1 cellular context compared by ENCODE assay signal in the genomic region with DNA sequence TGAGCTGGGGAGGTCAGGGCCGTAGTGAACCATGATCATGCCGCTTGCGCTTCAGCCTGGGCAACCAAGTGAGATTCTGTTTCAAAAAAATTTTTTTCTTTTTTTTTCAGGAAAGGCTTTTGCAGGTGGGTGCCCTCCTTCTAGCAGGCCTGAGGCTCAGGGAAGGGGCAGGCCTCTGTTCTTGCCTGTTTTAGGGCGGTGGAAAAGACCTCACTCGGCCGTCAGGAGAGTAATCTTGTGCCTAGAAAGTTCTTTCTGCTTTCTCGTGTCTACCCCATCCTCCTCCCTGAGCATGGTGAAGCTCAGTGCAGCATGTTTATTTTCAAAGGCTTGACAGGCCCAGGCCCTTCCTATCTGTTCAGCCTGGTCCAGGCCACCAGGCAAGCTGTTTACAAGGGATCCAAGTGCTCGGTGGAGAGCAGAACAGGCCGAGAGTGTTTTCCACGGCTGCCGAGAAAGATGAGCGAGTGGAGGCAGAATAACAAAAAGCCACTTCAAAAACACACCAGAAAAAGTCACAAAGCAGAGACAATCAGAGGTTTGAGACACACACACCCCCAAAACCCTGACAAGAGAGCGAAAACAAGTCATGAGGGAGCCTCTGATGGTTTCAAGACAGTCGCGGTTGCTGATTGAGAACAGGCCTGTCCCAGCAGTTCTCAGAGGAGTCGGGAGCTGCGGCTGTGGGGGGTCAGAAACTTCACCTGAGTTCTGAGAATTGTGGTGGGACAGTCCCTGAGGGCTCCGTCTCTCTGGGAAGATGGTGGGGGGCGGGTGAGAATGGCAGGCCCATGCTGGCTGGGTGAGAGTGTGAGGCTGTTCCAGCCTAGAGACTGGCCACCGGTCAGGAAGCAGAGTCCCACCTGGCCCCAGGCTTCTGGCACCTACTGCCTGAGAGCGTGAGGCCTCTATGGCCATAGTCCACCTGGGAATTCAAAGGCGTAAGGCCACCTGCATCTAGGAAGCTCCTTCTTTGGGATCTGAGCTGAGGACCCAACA.
TF ChIP-seq lines count a peak whose summit lies in the region.

No MANE protein-coding gene starts in this region.

TF ChIP-seq in GM12878, 131 proteins besides CTCF, POLR2A, EP300 and RAD21 (continued from another document and continues in another):
- TF ChIP-seq ZNF207 (IDR thresholded peaks at IDR 0.05; ENCODE audit: borderline replicate concordance): 0 out of 2 replicates have a peak, but pooled peaks have one; percentile 33
- TF ChIP-seq, protein P1, sequence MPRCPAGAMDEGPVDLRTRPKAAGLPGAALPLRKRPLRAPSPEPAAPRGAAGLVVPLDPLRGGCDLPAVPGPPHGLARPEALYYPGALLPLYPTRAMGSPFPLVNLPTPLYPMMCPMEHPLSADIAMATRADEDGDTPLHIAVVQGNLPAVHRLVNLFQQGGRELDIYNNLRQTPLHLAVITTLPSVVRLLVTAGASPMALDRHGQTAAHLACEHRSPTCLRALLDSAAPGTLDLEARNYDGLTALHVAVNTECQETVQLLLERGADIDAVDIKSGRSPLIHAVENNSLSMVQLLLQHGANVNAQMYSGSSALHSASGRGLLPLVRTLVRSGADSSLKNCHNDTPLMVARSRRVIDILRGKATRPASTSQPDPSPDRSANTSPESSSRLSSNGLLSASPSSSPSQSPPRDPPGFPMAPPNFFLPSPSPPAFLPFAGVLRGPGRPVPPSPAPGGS (IDR thresholded peaks at IDR 0.05; ENCODE audit: borderline replicate concordance, insufficient read depth, low read depth, low read length, poor library complexity, severe bottlenecking): peak; percentile 100
- no peak for TF ChIP-seq SIN3A (IDR thresholded peaks at IDR 0.05; ENCODE audit: low read depth, low read length)
- TF ChIP-seq, protein P2, sequence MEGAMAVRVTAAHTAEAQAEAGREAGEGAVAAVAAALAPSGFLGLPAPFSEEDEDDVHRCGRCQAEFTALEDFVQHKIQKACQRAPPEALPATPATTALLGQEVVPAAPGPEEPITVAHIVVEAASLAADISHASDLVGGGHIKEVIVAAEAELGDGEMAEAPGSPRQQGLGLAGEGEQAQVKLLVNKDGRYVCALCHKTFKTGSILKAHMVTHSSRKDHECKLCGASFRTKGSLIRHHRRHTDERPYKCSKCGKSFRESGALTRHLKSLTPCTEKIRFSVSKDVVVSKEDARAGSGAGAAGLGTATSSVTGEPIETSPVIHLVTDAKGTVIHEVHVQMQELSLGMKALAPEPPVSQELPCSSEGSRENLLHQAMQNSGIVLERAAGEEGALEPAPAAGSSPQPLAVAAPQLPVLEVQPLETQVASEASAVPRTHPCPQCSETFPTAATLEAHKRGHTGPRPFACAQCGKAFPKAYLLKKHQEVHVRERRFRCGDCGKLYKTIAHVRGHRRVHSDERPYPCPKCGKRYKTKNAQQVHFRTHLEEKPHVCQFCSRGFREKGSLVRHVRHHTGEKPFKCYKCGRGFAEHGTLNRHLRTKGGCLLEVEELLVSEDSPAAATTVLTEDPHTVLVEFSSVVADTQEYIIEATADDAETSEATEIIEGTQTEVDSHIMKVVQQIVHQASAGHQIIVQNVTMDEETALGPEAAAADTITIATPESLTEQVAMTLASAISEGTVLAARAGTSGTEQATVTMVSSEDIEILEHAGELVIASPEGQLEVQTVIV (IDR thresholded peaks at IDR 0.05; ENCODE audit: borderline replicate concordance, partially characterized antibody): no peak
- TF ChIP-seq STAT3 (IDR thresholded peaks at IDR 0.05; ENCODE audit: low read depth, low read length): no peak
- peak; percentile 100 for TF ChIP-seq GATAD2B (conservative IDR thresholded peaks at IDR 0.05; ENCODE audit: low read depth)
- TF ChIP-seq NR2F1 (conservative IDR thresholded peaks at IDR 0.05): peak; percentile 94
- peak; percentile 82 for TF ChIP-seq YY1 (IDR thresholded peaks at IDR 0.05; ENCODE audit: low read depth, low read length)
- no peak for TF ChIP-seq HDAC2 (IDR thresholded peaks at IDR 0.05)
- TF ChIP-seq RELA (IDR thresholded peaks at IDR 0.05; ENCODE audit: borderline replicate concordance, partially characterized antibody): peak; percentile 92
- TF ChIP-seq BMI1 (IDR thresholded peaks at IDR 0.05; ENCODE audit: borderline replicate concordance): peak; percentile 41; the same call in 1 of the 2 replicates
- TF ChIP-seq SMAD5 (IDR thresholded peaks at IDR 0.05; ENCODE audit: low read depth): no peak
- no peak for TF ChIP-seq EGR1 (IDR thresholded peaks at IDR 0.05; ENCODE audit: borderline replicate concordance in 1 of 2, low read depth in 2 of 2, low read length in 2 of 2)
- peak; percentile 52; the same call in 1 of the 2 replicates for TF ChIP-seq ZSCAN29 (IDR thresholded peaks at IDR 0.05)
- TF ChIP-seq GABPA (IDR thresholded peaks at IDR 0.05; ENCODE audit: low read depth): no peak
- TF ChIP-seq, protein P3, sequence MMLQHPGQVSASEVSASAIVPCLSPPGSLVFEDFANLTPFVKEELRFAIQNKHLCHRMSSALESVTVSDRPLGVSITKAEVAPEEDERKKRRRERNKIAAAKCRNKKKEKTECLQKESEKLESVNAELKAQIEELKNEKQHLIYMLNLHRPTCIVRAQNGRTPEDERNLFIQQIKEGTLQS (IDR thresholded peaks at IDR 0.05; ENCODE audit: borderline replicate concordance, extremely low read depth, low read depth, low read length): no peak
- no peak; the same call in 1 of the 2 replicates for TF ChIP-seq CHD1 (IDR thresholded peaks at IDR 0.05; ENCODE audit: low read depth, low read length)
- peak; percentile 28; the same call in 1 of the 2 replicates for TF ChIP-seq RAD51 (IDR thresholded peaks at IDR 0.05)
- TF ChIP-seq TCF12 (IDR thresholded peaks at IDR 0.05; ENCODE audit: low read depth, low read length): peak; percentile 99
- TF ChIP-seq FOXM1 (IDR thresholded peaks at IDR 0.05; ENCODE audit: low read depth, low read length): peak; percentile 97
- no peak for TF ChIP-seq MYC (IDR thresholded peaks at IDR 0.05; ENCODE audit: insufficient read depth, insufficient read length, insufficient replicate concordance, low read length, severe bottlenecking)
- no peak for TF ChIP-seq KAT2A (conservative IDR thresholded peaks at IDR 0.05; ENCODE audit: control insufficient read depth, low read depth, low read length)
- TF ChIP-seq MYB (IDR thresholded peaks at IDR 0.05; ENCODE audit: borderline replicate concordance, low read depth, low read length): no peak
- peak; percentile 99 for TF ChIP-seq SMAD1 (IDR thresholded peaks at IDR 0.05; ENCODE audit: low read depth, partially characterized antibody)
- TF ChIP-seq CEBPB (IDR thresholded peaks at IDR 0.05; ENCODE audit: borderline replicate concordance in 1 of 2, low read depth in 2 of 2, low read length in 2 of 2): no peak
- TF ChIP-seq HDAC6 (IDR thresholded peaks at IDR 0.05; ENCODE audit: unreplicated experiment): no peak
- TF ChIP-seq, protein P4, sequence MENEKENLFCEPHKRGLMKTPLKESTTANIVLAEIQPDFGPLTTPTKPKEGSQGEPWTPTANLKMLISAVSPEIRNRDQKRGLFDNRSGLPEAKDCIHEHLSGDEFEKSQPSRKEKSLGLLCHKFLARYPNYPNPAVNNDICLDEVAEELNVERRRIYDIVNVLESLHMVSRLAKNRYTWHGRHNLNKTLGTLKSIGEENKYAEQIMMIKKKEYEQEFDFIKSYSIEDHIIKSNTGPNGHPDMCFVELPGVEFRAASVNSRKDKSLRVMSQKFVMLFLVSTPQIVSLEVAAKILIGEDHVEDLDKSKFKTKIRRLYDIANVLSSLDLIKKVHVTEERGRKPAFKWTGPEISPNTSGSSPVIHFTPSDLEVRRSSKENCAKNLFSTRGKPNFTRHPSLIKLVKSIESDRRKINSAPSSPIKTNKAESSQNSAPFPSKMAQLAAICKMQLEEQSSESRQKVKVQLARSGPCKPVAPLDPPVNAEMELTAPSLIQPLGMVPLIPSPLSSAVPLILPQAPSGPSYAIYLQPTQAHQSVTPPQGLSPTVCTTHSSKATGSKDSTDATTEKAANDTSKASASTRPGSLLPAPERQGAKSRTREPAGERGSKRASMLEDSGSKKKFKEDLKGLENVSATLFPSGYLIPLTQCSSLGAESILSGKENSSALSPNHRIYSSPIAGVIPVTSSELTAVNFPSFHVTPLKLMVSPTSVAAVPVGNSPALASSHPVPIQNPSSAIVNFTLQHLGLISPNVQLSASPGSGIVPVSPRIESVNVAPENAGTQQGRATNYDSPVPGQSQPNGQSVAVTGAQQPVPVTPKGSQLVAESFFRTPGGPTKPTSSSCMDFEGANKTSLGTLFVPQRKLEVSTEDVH (IDR thresholded peaks at IDR 0.05; ENCODE audit: low read depth, partially characterized antibody): peak; percentile 33
- peak; percentile 36; the same call in 1 of the 2 replicates for TF ChIP-seq ZNF217 (IDR thresholded peaks at IDR 0.05)
- TF ChIP-seq ZBED1 (IDR thresholded peaks at IDR 0.05; ENCODE audit: borderline replicate concordance): peak; percentile 97
- TF ChIP-seq MEF2A (IDR thresholded peaks at IDR 0.05; ENCODE audit: insufficient read depth, low read depth, low read length): peak; percentile 81
- TF ChIP-seq CHD4 (IDR thresholded peaks at IDR 0.05): no peak
- peak; percentile 64; the same call in 1 of the 2 replicates for TF ChIP-seq DPF2 (IDR thresholded peaks at IDR 0.05)
- TF ChIP-seq POLR2AphosphoS5 (IDR thresholded peaks at IDR 0.05; ENCODE audit: low read length): no peak
- TF ChIP-seq, protein P5, sequence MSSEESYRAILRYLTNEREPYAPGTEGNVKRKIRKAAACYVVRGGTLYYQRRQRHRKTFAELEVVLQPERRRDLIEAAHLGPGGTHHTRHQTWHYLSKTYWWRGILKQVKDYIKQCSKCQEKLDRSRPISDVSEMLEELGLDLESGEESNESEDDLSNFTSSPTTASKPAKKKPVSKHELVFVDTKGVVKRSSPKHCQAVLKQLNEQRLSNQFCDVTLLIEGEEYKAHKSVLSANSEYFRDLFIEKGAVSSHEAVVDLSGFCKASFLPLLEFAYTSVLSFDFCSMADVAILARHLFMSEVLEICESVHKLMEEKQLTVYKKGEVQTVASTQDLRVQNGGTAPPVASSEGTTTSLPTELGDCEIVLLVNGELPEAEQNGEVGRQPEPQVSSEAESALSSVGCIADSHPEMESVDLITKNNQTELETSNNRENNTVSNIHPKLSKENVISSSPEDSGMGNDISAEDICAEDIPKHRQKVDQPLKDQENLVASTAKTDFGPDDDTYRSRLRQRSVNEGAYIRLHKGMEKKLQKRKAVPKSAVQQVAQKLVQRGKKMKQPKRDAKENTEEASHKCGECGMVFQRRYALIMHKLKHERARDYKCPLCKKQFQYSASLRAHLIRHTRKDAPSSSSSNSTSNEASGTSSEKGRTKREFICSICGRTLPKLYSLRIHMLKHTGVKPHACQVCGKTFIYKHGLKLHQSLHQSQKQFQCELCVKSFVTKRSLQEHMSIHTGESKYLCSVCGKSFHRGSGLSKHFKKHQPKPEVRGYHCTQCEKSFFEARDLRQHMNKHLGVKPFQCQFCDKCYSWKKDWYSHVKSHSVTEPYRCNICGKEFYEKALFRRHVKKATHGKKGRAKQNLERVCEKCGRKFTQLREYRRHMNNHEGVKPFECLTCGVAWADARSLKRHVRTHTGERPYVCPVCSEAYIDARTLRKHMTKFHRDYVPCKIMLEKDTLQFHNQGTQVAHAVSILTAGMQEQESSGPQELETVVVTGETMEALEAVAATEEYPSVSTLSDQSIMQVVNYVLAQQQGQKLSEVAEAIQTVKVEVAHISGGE (CRISPR knock-in tag; IDR thresholded peaks at IDR 0.05): no peak
- TF ChIP-seq, protein P6, sequence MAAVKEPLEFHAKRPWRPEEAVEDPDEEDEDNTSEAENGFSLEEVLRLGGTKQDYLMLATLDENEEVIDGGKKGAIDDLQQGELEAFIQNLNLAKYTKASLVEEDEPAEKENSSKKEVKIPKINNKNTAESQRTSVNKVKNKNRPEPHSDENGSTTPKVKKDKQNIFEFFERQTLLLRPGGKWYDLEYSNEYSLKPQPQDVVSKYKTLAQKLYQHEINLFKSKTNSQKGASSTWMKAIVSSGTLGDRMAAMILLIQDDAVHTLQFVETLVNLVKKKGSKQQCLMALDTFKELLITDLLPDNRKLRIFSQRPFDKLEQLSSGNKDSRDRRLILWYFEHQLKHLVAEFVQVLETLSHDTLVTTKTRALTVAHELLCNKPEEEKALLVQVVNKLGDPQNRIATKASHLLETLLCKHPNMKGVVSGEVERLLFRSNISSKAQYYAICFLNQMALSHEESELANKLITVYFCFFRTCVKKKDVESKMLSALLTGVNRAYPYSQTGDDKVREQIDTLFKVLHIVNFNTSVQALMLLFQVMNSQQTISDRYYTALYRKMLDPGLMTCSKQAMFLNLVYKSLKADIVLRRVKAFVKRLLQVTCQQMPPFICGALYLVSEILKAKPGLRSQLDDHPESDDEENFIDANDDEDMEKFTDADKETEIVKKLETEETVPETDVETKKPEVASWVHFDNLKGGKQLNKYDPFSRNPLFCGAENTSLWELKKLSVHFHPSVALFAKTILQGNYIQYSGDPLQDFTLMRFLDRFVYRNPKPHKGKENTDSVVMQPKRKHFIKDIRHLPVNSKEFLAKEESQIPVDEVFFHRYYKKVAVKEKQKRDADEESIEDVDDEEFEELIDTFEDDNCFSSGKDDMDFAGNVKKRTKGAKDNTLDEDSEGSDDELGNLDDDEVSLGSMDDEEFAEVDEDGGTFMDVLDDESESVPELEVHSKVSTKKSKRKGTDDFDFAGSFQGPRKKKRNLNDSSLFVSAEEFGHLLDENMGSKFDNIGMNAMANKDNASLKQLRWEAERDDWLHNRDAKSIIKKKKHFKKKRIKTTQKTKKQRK (IDR thresholded peaks at IDR 0.05; ENCODE audit: low read depth, low read length): no peak
- TF ChIP-seq, protein P7, sequence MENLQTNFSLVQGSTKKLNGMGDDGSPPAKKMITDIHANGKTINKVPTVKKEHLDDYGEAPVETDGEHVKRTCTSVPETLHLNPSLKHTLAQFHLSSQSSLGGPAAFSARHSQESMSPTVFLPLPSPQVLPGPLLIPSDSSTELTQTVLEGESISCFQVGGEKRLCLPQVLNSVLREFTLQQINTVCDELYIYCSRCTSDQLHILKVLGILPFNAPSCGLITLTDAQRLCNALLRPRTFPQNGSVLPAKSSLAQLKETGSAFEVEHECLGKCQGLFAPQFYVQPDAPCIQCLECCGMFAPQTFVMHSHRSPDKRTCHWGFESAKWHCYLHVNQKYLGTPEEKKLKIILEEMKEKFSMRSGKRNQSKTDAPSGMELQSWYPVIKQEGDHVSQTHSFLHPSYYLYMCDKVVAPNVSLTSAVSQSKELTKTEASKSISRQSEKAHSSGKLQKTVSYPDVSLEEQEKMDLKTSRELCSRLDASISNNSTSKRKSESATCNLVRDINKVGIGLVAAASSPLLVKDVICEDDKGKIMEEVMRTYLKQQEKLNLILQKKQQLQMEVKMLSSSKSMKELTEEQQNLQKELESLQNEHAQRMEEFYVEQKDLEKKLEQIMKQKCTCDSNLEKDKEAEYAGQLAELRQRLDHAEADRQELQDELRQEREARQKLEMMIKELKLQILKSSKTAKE (IDR thresholded peaks at IDR 0.05; ENCODE audit: low read depth, poor library complexity, severe bottlenecking): peak; percentile 95
- TF ChIP-seq ETV6 (conservative IDR thresholded peaks at IDR 0.05 in 1 of 2, IDR thresholded peaks at IDR 0.05 in 1 of 2; ENCODE audit: borderline replicate concordance in 1 of 2, low read depth in 1 of 2): peak in 1 of 2 experiments; percentile 59; a peak in 1 of 4 replicates
- TF ChIP-seq ASH2L (IDR thresholded peaks at IDR 0.05; ENCODE audit: borderline replicate concordance, low read depth): no peak
